Comparison of ENCODE assay signal across 29 cellular contexts in the genomic region with DNA sequence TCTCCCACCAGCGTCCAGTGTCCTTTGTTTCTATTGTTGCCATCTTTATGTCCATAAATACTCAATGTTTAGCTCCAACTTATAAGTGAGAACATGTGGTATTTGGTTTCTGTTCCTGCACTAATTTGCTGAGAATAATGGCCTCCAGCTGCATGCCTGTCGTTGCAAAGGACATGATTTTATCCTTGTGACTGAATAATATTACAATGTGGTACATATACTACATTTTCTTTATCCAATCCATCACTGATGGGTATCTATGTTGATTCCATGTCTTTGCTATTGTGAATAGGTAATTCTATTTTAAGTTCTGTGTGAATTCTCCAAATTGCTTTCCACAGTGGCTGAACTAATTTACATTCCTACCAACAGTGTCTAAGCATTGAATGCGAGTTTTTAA.
"Had no signal": no experiment of that assay in that cellular context is flagged by ENCODE, and none has a peak within 500 bp of the region (broad histone marks: within the 10 kb centered on the region; RNA-seq: fewer than 3 reads in every experiment).

No MANE protein-coding gene starts in this region.

- H3K4me3 Mint-ChIP-seq: naive thymus-derived CD4-positive, alpha-beta T cell; natural killer cell; nephron; neural progenitor cell; stimulated activated effector memory CD8-positive, alpha-beta T cell treated with anti-CD3 and anti-CD28 coated beads, Interleukin-12 subunit alpha, Interleukin-12 subunit beta, amount 100 ng/mL, for 72 hours; stimulated activated naive B cell treated with anti-CD40 and anti-IgM and Interleukin-4, amounts not matched to agents 10 μg/mL and 1 μg/mL and 100 μg/mL, for 72 hours; stimulated activated naive CD8-positive, alpha-beta T cell treated with anti-CD3 and anti-CD28 coated beads, Interleukin-15, Interleukin-2, amounts not matched to agents 100 ng/mL and 50 ng/mL, for 24 hours; type B pancreatic cell had no signal

- DNase-seq: naive thymus-derived CD4-positive, alpha-beta T cell; natural killer cell; occipital lobe; ovary; posterior cingulate gyrus; retina; right lobe of liver; sigmoid colon; small intestine; stimulated activated CD4-positive, alpha-beta T cell treated with anti-CD3 and anti-CD28 coated beads, Interleukin-15, amount 100 ng/mL, for 24 hours; stimulated activated CD4-positive, alpha-beta T cell treated with anti-CD3 and anti-CD28 coated beads, Interleukin-2, amount 100 ng/mL, for 24 hours; stimulated activated CD4-positive, alpha-beta T cell treated with anti-CD3 and anti-CD28 coated beads, Interleukin-2, amount 100 ng/mL, for 48 hours; stimulated activated CD4-positive, alpha-beta T cell treated with anti-CD3 and anti-CD28 coated beads, Interleukin-4, amount 100 ng/mL, for 24 hours; stimulated activated naive B cell treated with anti-CD40 and anti-IgM and Interleukin-4, amounts not matched to agents 10 μg/mL and 1 μg/mL and 100 μg/mL, for 72 hours; stimulated activated naive CD4-positive, alpha-beta T cell treated with Interleukin-2 at 50 U/mL for 16 hours; stomach; thyroid gland; upper lobe of right lung; uterus had no signal

- H3K4me1 Mint-ChIP-seq: naive thymus-derived CD4-positive, alpha-beta T cell; natural killer cell; neural progenitor cell; stimulated activated effector memory CD8-positive, alpha-beta T cell treated with anti-CD3 and anti-CD28 coated beads, Interleukin-12 subunit alpha, Interleukin-12 subunit beta, amount 100 ng/mL, for 72 hours; stimulated activated naive B cell treated with anti-CD40 and anti-IgM and Interleukin-4, amounts not matched to agents 10 μg/mL and 1 μg/mL and 100 μg/mL, for 72 hours had no signal

- H3K4me3 ChIP-seq: neural progenitor cell, ovary, prostate gland, right atrium auricular region, right lobe of liver, sigmoid colon, stomach, thoracic aorta, thyroid gland, tibial nerve, upper lobe of right lung, uterus had no signal

- H3K27me3 ChIP-seq: neural progenitor cell, ovary, right atrium auricular region, right lobe of liver, sigmoid colon, stomach, thyroid gland, tibial nerve, upper lobe of right lung, uterus had no signal

- H3K27ac Mint-ChIP-seq: naive thymus-derived CD4-positive, alpha-beta T cell; natural killer cell; nephron; neural progenitor cell; stimulated activated effector memory CD8-positive, alpha-beta T cell treated with anti-CD3 and anti-CD28 coated beads, Interleukin-12 subunit alpha, Interleukin-12 subunit beta, amount 100 ng/mL, for 72 hours; stimulated activated naive B cell treated with anti-CD40 and anti-IgM and Interleukin-4, amounts not matched to agents 10 μg/mL and 1 μg/mL and 100 μg/mL, for 72 hours; stimulated activated naive CD8-positive, alpha-beta T cell treated with anti-CD3 and anti-CD28 coated beads, Interleukin-15, Interleukin-2, amounts not matched to agents 100 ng/mL and 50 ng/mL, for 24 hours; type B pancreatic cell had no signal

- H3K4me1 ChIP-seq: parathyroid adenoma, prostate gland, right atrium auricular region, right lobe of liver, sigmoid colon, stomach, thyroid gland, tibial nerve, upper lobe of right lung, uterus had no signal

- ATAC-seq: naive thymus-derived CD4-positive, alpha-beta T cell; natural killer cell; right lobe of liver; stimulated activated effector memory CD8-positive, alpha-beta T cell treated with anti-CD3 and anti-CD28 coated beads, Interleukin-12 subunit alpha, Interleukin-12 subunit beta, amount 100 ng/mL, for 72 hours; stimulated activated naive B cell treated with anti-CD40 and anti-IgM and Interleukin-4, amounts not matched to agents 10 μg/mL and 1 μg/mL and 100 μg/mL, for 72 hours; upper lobe of right lung had no signal

- H3K27ac ChIP-seq: neural progenitor cell, ovary, parathyroid adenoma, prostate gland, right atrium auricular region, right lobe of liver, sigmoid colon, stomach, thoracic aorta, thyroid gland, tibial nerve, upper lobe of right lung, uterus had no signal

- H3K9me3 ChIP-seq: ovary, prostate gland, right atrium auricular region, right lobe of liver, sigmoid colon, stomach, thoracic aorta, thyroid gland, tibial nerve, upper lobe of right lung, uterus had no signal

- H3K36me3 Mint-ChIP-seq: naive thymus-derived CD4-positive, alpha-beta T cell; neural progenitor cell; stimulated activated effector memory CD8-positive, alpha-beta T cell treated with anti-CD3 and anti-CD28 coated beads, Interleukin-12 subunit alpha, Interleukin-12 subunit beta, amount 100 ng/mL, for 72 hours; stimulated activated naive B cell treated with anti-CD40 and anti-IgM and Interleukin-4, amounts not matched to agents 10 μg/mL and 1 μg/mL and 100 μg/mL, for 72 hours; type B pancreatic cell had no signal

- FAIRE-seq: small intestine had no signal

- H3K27me3 Mint-ChIP-seq: stimulated activated naive B cell treated with anti-CD40 and anti-IgM and Interleukin-4, amounts not matched to agents 10 μg/mL and 1 μg/mL and 100 μg/mL, for 72 hours; stimulated activated naive CD8-positive, alpha-beta T cell treated with anti-CD3 and anti-CD28 coated beads, Interleukin-15, Interleukin-2, amounts not matched to agents 100 ng/mL and 50 ng/mL, for 24 hours; type B pancreatic cell had no signal

- H3K9me3 Mint-ChIP-seq: nephron; neural progenitor cell; stimulated activated naive CD8-positive, alpha-beta T cell treated with anti-CD3 and anti-CD28 coated beads, Interleukin-15, Interleukin-2, amounts not matched to agents 100 ng/mL and 50 ng/mL, for 24 hours; type B pancreatic cell had no signal
